20 cellular contexts compared by ENCODE assay signal in the genomic region with DNA sequence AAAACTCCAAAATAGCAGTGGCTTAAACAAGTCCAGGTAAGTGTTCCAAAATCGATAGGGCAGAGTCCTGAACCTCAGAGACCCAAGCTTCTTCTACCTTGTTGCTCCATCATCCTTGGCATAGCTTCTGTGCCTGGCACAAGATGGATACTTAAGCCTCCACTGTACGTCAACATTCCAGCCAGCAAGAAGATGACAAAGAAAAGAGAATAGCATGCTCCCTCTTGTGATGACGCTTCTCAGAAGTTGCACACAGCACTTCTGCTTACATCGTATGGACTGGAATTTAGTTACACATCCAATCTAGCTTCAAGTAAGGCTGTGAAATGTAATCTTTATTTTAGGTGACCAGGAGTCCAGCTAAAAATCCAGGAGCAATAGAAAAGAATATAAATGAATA.
DNase-seq lines count a peak whose midpoint lies in the region; ATAC-seq and TF ChIP-seq lines count a peak whose summit lies in the region.
"Had no signal": no experiment of that assay in that cellular context is flagged by ENCODE, and none has a peak within 500 bp of the region (broad histone marks: within the 10 kb centered on the region; RNA-seq: fewer than 3 reads in every experiment).

No MANE protein-coding gene starts in this region.

- H3K27me3 ChIP-seq in SK-N-SH (ENCODE audit: insufficient read depth), result no peaks in the 10 kb centered on the region

- H3K4me1 Mint-ChIP-seq in natural killer cell treated with Interleukin-12 subunit alpha and Interleukin-12 subunit beta and Interleukin-15 and Interleukin-18, amount 100 ng/mL, for 72 hours (ENCODE audit: low read depth in 2 of 2), result peaks cover 31 to 32% of the 10 kb centered on the region in 2 donors

- H4K20me1 ChIP-seq in SK-N-SH (ENCODE audit: insufficient read depth), result no peaks in the 10 kb centered on the region

- TF ChIP-seq CTCF in SK-N-SH (IDR thresholded peaks at IDR 0.05), result no peak
- TF ChIP-seq CTCF in astrocyte of the spinal cord (IDR thresholded peaks at IDR 0.05; ENCODE audit: low read depth, low read length), result no peak
- TF ChIP-seq CTCF in fibroblast of pulmonary artery (IDR thresholded peaks at IDR 0.05; ENCODE audit: low read length, missing control alignments), result no peak

- in situ Hi-C loops in astrocyte of the spinal cord (cut with HindIII; ENCODE audit: low sequenced_read_pairs), result no loop called here

- no peaks in the 10 kb centered on the region for H3K36me3 Mint-ChIP-seq in natural killer cell treated with Interleukin-12 subunit alpha and Interleukin-12 subunit beta and Interleukin-15 and Interleukin-18, amount 100 ng/mL, for 72 hours
- H3K36me3 Mint-ChIP-seq: type B pancreatic cell had no signal

- DNase-seq in SK-N-SH (no peak), astrocyte of the spinal cord (ENCODE audit: low read depth, low spot score) (peak; percentile 41), fibroblast of pulmonary artery (ENCODE audit: low read depth) (peak; percentile 89), substantia nigra (lab: John Stamatoyannopoulos, UW) (no peak), left lobe of liver (ENCODE audit: low spot score) (no peak), LoVo (ENCODE audit: low spot score) (no peak)
- no peak for DNase-seq in natural killer cell treated with Interleukin-12 subunit alpha and Interleukin-12 subunit beta and Interleukin-15 and Interleukin-18, amount 100 ng/mL, for 72 hours (ENCODE audit: low spot score)
- DNase-seq: activated B cell treated with CpG ODN at 0.5 μM for 24 hours; activated T-cell treated with anti-CD3 and anti-CD28 coated beads, Interleukin-2, amount 50 U/mL, for 72 hours; central memory CD4-positive, alpha-beta T cell; GOT3; NCI-H1048; NCI-H510A treated with DMSO at 0.1 percent for 48 hours; SIG-M5; stimulated activated CD4-positive, alpha-beta T cell treated with anti-CD3 and anti-CD28 coated beads, Interleukin-1b, Interleukin-23, amount 100 ng/mL, for 48 hours; stimulated activated naive CD8-positive, alpha-beta T cell treated with anti-CD3 and anti-CD28 coated beads, Interleukin-15, Interleukin-2, amounts not matched to agents 100 U/mL and 50 U/mL, for 24 hours had no signal

- H3K36me3 ChIP-seq in SK-N-SH (replicated peaks in 1 of 2; ENCODE audit: control insufficient read depth in 1 of 2, insufficient read depth in 2 of 2, low read length in 1 of 2), result no peaks in the 10 kb centered on the region

- H2AFZ ChIP-seq in SK-N-SH (ENCODE audit: low read depth), result no peak overlapping the region

- no peak for TF ChIP-seq EP300 in SK-N-SH (IDR thresholded peaks at IDR 0.05; ENCODE audit: borderline replicate concordance in 1 of 2, low read depth in 1 of 2, low read length in 1 of 2)

- H3K4me3 ChIP-seq in SK-N-SH (ENCODE audit: low read depth in 2 of 2, low read length in 1 of 2) (no peak overlapping the region), astrocyte of the spinal cord (ENCODE audit: low read depth, low read length) (no peak overlapping the region), fibroblast of pulmonary artery (replicated peaks; ENCODE audit: low read depth, low read length) (no peak overlapping the region)

- no peaks in the 10 kb centered on the region for H3K79me2 ChIP-seq in SK-N-SH (ENCODE audit: insufficient read depth)

- no peak overlapping the region for H3K9ac ChIP-seq in SK-N-SH

- H3K9me3 ChIP-seq in SK-N-SH, result no peaks in the 10 kb centered on the region

- H3K9me3 Mint-ChIP-seq in natural killer cell treated with Interleukin-12 subunit alpha and Interleukin-12 subunit beta and Interleukin-15 and Interleukin-18, amount 100 ng/mL, for 72 hours, result peaks cover 7% of the 10 kb centered on the region
- H3K9me3 Mint-ChIP-seq: activated B cell treated with CpG ODN at 0.5 μM for 24 hours, type B pancreatic cell had no signal

- no peak overlapping the region for H3K4me3 Mint-ChIP-seq in natural killer cell treated with Interleukin-12 subunit alpha and Interleukin-12 subunit beta and Interleukin-15 and Interleukin-18, amount 100 ng/mL, for 72 hours
- H3K4me3 Mint-ChIP-seq: activated B cell treated with CpG ODN at 0.5 μM for 24 hours; activated naive CD8-positive, alpha-beta T cell; activated T-cell treated with anti-CD3 and anti-CD28 coated beads, Interleukin-2, amount 50 U/mL, for 72 hours; type B pancreatic cell had no signal

- H3K27ac ChIP-seq in SK-N-SH (ENCODE audit: low read depth in 2 of 2, low read length in 1 of 2), result no peak overlapping the region
- peak overlapping the region; percentile 5 for H3K27ac ChIP-seq in substantia nigra (ENCODE audit: low read depth, low read length, poor library complexity, severe bottlenecking)

- no peaks in the 10 kb centered on the region for H3K9me2 ChIP-seq in SK-N-SH

- TF ChIP-seq RAD21 in SK-N-SH (IDR thresholded peaks at IDR 0.05; ENCODE audit: low read length), result no peak

- peak; percentile 55 for ATAC-seq in SK-N-SH treated with all-trans-retinoic acid at 6 μM for 48 hours
- ATAC-seq in natural killer cell treated with Interleukin-12 subunit alpha and Interleukin-12 subunit beta and Interleukin-15 and Interleukin-18, amount 100 ng/mL, for 72 hours, result no peak
- no peak for ATAC-seq in left lobe of liver
- ATAC-seq: activated T-cell treated with anti-CD3 and anti-CD28 coated beads, Interleukin-2, amount 50 U/mL, for 72 hours; sciatic nerve; stimulated activated naive CD8-positive, alpha-beta T cell treated with anti-CD3 and anti-CD28 coated beads, Interleukin-15, Interleukin-2, amounts not matched to agents 100 U/mL and 50 U/mL, for 24 hours had no signal

- no peak overlapping the region for H3K4me2 ChIP-seq in SK-N-SH

- H3K4me1 ChIP-seq in SK-N-SH (ENCODE audit: control insufficient read depth in 1 of 2, insufficient read depth in 2 of 2, low read depth in 1 of 2, low read length in 1 of 2), result peaks cover 0 to 16% of the 10 kb centered on the region in 2 experiments; a peak in 2 of 4 replicates

- CTCF ChIA-PET in SK-N-SH (lab: Yijun Ruan, JAX), result interaction anchor here (2.4 kb wide), 1 partner anchor 9 kb away, joined by 8 read pairs; no protein-coding TSS in a partner anchor

- H3F3A ChIP-seq in SK-N-SH (replicated peaks; ENCODE audit: insufficient read depth), result no peaks in the 10 kb centered on the region

- WGBS in SK-N-SH (ENCODE audit: low lambda C conversion rate), result 50% methylated on average over 4 of the region's 4 CpGs

- H3K27ac Mint-ChIP-seq in natural killer cell treated with Interleukin-12 subunit alpha and Interleukin-12 subunit beta and Interleukin-15 and Interleukin-18, amount 100 ng/mL, for 72 hours, result no peak overlapping the region
- H3K27ac Mint-ChIP-seq: activated naive CD8-positive, alpha-beta T cell; activated T-cell treated with anti-CD3 and anti-CD28 coated beads, Interleukin-2, amount 50 U/mL, for 72 hours; type B pancreatic cell had no signal

- POLR2A ChIA-PET in SK-N-SH (lab: Yijun Ruan, JAX), result no interaction called here

- H3K27me3 Mint-ChIP-seq in natural killer cell treated with Interleukin-12 subunit alpha and Interleukin-12 subunit beta and Interleukin-15 and Interleukin-18, amount 100 ng/mL, for 72 hours, result no peaks in the 10 kb centered on the region
- H3K27me3 Mint-ChIP-seq: activated B cell treated with CpG ODN at 0.5 μM for 24 hours; activated naive CD8-positive, alpha-beta T cell; type B pancreatic cell had no signal

TF ChIP-seq in SK-N-SH treated with all-trans-retinoic acid at 6 μM for 48 hours, 23 proteins besides CTCF, POLR2A, EP300 and RAD21:
- TF ChIP-seq, protein P1, sequence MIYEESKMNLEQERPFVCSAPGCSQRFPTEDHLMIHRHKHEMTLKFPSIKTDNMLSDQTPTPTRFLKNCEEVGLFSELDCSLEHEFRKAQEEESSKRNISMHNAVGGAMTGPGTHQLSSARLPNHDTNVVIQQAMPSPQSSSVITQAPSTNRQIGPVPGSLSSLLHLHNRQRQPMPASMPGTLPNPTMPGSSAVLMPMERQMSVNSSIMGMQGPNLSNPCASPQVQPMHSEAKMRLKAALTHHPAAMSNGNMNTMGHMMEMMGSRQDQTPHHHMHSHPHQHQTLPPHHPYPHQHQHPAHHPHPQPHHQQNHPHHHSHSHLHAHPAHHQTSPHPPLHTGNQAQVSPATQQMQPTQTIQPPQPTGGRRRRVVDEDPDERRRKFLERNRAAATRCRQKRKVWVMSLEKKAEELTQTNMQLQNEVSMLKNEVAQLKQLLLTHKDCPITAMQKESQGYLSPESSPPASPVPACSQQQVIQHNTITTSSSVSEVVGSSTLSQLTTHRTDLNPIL (CRISPR knock-in tag; IDR thresholded peaks at IDR 0.05; ENCODE audit: low read depth), result no peak

TF ChIP-seq in SK-N-SH, 30 proteins besides CTCF, POLR2A, EP300 and RAD21 (continues in another document):
- TF ChIP-seq FOXM1 (IDR thresholded peaks at IDR 0.05; ENCODE audit: low read depth), result no peak
- TF ChIP-seq POLR2AphosphoS5 (IDR thresholded peaks at IDR 0.05; ENCODE audit: low read depth, low read length), result no peak
- TF ChIP-seq TEAD4 (IDR thresholded peaks at IDR 0.05; ENCODE audit: borderline replicate concordance, insufficient read depth), result no peak
- TF ChIP-seq, protein P2, sequence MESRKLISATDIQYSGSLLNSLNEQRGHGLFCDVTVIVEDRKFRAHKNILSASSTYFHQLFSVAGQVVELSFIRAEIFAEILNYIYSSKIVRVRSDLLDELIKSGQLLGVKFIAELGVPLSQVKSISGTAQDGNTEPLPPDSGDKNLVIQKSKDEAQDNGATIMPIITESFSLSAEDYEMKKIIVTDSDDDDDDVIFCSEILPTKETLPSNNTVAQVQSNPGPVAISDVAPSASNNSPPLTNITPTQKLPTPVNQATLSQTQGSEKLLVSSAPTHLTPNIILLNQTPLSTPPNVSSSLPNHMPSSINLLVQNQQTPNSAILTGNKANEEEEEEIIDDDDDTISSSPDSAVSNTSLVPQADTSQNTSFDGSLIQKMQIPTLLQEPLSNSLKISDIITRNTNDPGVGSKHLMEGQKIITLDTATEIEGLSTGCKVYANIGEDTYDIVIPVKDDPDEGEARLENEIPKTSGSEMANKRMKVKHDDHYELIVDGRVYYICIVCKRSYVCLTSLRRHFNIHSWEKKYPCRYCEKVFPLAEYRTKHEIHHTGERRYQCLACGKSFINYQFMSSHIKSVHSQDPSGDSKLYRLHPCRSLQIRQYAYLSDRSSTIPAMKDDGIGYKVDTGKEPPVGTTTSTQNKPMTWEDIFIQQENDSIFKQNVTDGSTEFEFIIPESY (IDR thresholded peaks at IDR 0.05; ENCODE audit: borderline replicate concordance, low read depth), result no peak
- TF ChIP-seq RFX5 (IDR thresholded peaks at IDR 0.05; ENCODE audit: low read length), result no peak
- TF ChIP-seq, protein P3, sequence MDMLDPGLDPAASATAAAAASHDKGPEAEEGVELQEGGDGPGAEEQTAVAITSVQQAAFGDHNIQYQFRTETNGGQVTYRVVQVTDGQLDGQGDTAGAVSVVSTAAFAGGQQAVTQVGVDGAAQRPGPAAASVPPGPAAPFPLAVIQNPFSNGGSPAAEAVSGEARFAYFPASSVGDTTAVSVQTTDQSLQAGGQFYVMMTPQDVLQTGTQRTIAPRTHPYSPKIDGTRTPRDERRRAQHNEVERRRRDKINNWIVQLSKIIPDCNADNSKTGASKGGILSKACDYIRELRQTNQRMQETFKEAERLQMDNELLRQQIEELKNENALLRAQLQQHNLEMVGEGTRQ (IDR thresholded peaks at IDR 0.05; ENCODE audit: borderline replicate concordance, low read depth, low read length), result no peak

Comparison
In these comparisons a context has a peak if more than half of its experiments do, and no peak if none do; other contexts are left out.
1. DNase-seq: peak in astrocyte of the spinal cord (single experiment) and fibroblast of pulmonary artery (single experiment); none in SK-N-SH (single experiment), substantia nigra (0 of 49), natural killer cell treated with Interleukin-12 subunit alpha and Interleukin-12 subunit beta and Interleukin-15 and Interleukin-18, amount 100 ng/mL, for 72 hours (single experiment), left lobe of liver (single experiment) and LoVo (single experiment).